Comparison of ENCODE assay signal across 8 cellular contexts in the genomic region with DNA sequence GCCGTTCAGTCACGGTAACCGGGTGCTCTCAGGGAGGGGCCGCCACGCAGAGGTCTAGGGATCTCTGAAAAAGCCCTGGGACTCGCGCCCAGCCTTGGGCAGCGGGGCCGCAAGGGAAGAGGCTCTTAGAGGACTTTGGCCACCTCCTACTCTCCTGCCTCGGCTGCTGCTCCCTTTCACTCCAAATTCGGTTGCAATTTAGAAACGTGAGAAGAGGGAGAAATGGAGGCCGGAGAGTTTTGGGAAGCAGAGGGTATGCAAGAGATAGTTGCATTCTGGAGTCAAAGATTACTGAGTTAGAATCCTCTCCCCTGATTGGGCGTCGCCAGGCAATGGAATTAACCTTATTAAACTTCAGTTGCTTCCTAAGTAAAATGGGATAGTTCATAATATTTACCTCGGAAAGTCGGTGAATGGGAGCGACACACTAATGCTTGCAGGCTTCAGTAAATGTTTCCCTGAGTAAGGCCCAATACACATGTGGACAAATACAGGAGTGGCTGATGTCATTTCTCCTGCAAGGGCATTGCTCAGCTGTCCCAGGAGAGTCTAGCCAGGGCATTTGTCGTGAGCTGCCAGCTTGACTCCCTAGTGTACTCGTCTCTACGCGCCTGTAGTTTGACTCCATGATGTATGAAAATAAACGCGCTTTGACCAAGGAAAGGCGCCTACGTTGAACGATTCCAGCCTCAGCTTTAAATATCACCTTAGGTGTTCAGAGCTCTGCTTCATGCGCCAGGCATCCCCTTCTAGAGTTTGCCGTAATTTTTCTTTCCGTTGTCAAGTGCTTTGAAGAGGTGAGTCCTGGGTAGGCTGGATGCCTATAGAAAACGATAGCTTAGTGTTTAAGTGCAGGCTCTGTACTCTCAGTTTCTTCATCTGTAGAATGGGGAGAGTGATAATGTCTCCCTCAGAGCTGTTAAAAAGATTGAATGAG. TPM values are rescaled to one million over a fixed set of nuclear protein-coding genes. Genes with fewer than 3 reads are reported as not detected.
DNase-seq lines count a peak whose midpoint lies in the region; ATAC-seq and TF ChIP-seq lines count a peak whose summit lies in the region.

No MANE protein-coding gene starts in this region.

- intact Hi-C loops in dorsolateral prefrontal cortex (cut with DNase I) = loop anchor here in 1 of 2 donors (2.0 to 10.0 kb wide), 2 partner anchors 25 to 143 kb away; no protein-coding TSS in a partner anchor

- peaks cover 22% of the 10 kb centered on the region for H3K36me3 Mint-ChIP-seq in type B pancreatic cell

- peak overlapping the region; percentile 80 for H3K9ac ChIP-seq in SK-N-MC (ENCODE audit: insufficient read length)

- TF ChIP-seq CTCF in dorsolateral prefrontal cortex (IDR thresholded peaks at IDR 0.05 in 54 of 56, conservative IDR thresholded peaks at IDR 0.05 in 2 of 56; ENCODE audit: low read depth in 1 of 56, partially characterized antibody in 56 of 56) = no peak
- no peak for TF ChIP-seq CTCF in type B pancreatic cell (conservative IDR thresholded peaks at IDR 0.05)

- peak overlapping the region; percentile 96 for H3K27ac Mint-ChIP-seq in type B pancreatic cell

- H3K4me1 Mint-ChIP-seq in type B pancreatic cell (ENCODE audit: unreplicated experiment) = peaks cover 22% of the 10 kb centered on the region

- no peaks in the 10 kb centered on the region for H3K27me3 Mint-ChIP-seq in type B pancreatic cell

- peaks cover 27% of the 10 kb centered on the region for H3K36me3 ChIP-seq in SK-N-MC (ENCODE audit: insufficient read depth, low read length)

- H3K9me3 Mint-ChIP-seq in type B pancreatic cell = no peaks in the 10 kb centered on the region

- peak; percentile 26 for DNase-seq in NCI-H2196 (lab: John Stamatoyannopoulos, UW; ENCODE audit: unreplicated experiment)
- DNase-seq in NCI-H2196 treated with DMSO at 0.1 percent for 48 hours (lab: John Stamatoyannopoulos, UW; ENCODE audit: unreplicated experiment) = no peak
- no peak for DNase-seq in SK-N-MC (ENCODE audit: low read depth, low spot score)
- no peak for DNase-seq in dorsolateral prefrontal cortex
- peak; percentile 63 for DNase-seq in lung microvascular endothelial cell (ENCODE audit: low read depth in 2 of 2)
- no peak for DNase-seq in type B pancreatic cell (ENCODE audit: extremely low spot score, unreplicated experiment)

- H3K27me3 ChIP-seq in dorsolateral prefrontal cortex = no peaks in the 10 kb centered on the region

- no peaks in the 10 kb centered on the region for H3K9me3 ChIP-seq in SK-N-MC (ENCODE audit: low read depth, low read length)

- peak overlapping the region; percentile 96 for H3K4me3 Mint-ChIP-seq in type B pancreatic cell

- ATAC-seq in GM21423 (IDR thresholded peaks at IDR 0.05; ENCODE audit: unreplicated experiment) (peak; percentile 32), HG03575 (IDR thresholded peaks at IDR 0.05; ENCODE audit: extremely low read depth, insufficient number of reproducible peaks, low FRiP score, unreplicated experiment) (peak; percentile 18)

- H3K27ac ChIP-seq in SK-N-MC (no peak overlapping the region), dorsolateral prefrontal cortex (peak overlapping the region in 51 of 59 donors; percentile 11 to 89 (median 73))

- H3K4me3 ChIP-seq in SK-N-MC (peak overlapping the region; percentile 85), dorsolateral prefrontal cortex (peak overlapping the region; percentile 61 to 100 (median 95))

RNA-seq across cellular contexts. Expression of a gene that starts 0.7 kb away (rescaled TPM):
- total RNA-seq in dorsolateral prefrontal cortex (10 to 100 TPM; 22.7 to 51.6 (median 35.8) TPM), lung microvascular endothelial cell (23.3 and 25.2 TPM in 2 replicates), type B pancreatic cell (ENCODE audit: low replicate concordance) (45.9 and 52.2 TPM in 2 replicates)

RNA-seq across cellular contexts. Expression of a gene that starts 0.9 kb away (rescaled TPM):
- total RNA-seq in dorsolateral prefrontal cortex (100 to 1,000 TPM in 109 of 120 experiments, 10 to 100 TPM in 11; 78.4 to 168 (median 131) TPM), lung microvascular endothelial cell (57.5 and 65.3 TPM in 2 replicates), type B pancreatic cell (ENCODE audit: low replicate concordance) (139 and 148 TPM in 2 replicates)

RNA-seq across cellular contexts. Expression of a gene that starts 26.7 kb away (rescaled TPM):
- 100 to 1,000 TPM; 103 to 208 (median 129) TPM for total RNA-seq in dorsolateral prefrontal cortex
- total RNA-seq in lung microvascular endothelial cell = 219 and 401 TPM in 2 replicates
- 65.4 and 86.4 TPM in 2 replicates for total RNA-seq in type B pancreatic cell (ENCODE audit: low replicate concordance)

Comparison
In these comparisons a context has a peak if more than half of its experiments do, and no peak if none do; other contexts are left out.
1. DNase-seq: peak in NCI-H2196 (single experiment) and lung microvascular endothelial cell (2 of 2); none in NCI-H2196 treated with DMSO at 0.1 percent for 48 hours (single experiment), SK-N-MC (single experiment), dorsolateral prefrontal cortex (0 of 10) and type B pancreatic cell (single experiment).